ENCODE assay signal across 14 cellular contexts in the genomic region with DNA sequence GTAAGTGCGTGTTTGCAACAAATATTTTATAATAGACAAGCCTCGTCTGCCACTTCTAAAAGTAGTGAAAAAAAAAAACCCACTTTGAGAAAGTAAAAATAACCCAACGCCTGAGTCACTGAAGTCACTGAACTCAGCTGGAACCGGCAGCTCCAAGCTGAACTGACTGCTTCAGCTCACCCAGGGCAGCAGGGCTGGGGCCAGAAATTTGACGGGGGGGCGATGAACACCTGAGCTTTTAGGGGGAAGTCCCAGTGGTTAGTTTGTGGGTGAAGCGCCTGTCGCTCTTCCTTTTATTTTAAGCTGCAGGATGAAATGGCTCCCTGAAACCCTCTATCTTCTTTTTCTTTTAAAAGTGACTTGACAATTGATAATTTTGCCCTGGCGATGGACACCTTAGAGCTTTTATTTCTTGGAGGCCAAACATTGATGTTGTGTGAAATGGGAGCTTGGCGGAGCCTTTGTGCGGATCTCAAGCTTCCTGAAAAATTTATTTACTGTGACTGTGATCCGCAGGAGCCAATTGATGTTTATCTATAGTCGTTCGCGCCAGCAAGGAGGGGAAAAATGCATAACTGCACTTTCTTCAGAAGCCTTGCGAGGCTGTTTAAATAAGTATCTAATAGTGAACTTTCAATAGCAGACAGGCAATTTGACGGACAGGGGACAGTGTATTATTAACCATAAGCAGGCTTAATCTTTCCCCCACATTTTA. TPM values are rescaled to one million over a fixed set of nuclear protein-coding genes. Genes with fewer than 3 reads are reported as not detected.
DNase-seq lines count a peak whose midpoint lies in the region; ATAC-seq and TF ChIP-seq lines count a peak whose summit lies in the region.
"Had no signal": no experiment of that assay in that cellular context is flagged by ENCODE, and none has a peak within 500 bp of the region (broad histone marks: within the 10 kb centered on the region; RNA-seq: fewer than 3 reads in every experiment).

No MANE protein-coding gene starts in this region.

- intact Hi-C loops in mammary epithelial cell (cut with micrococcal nuclease) (no loop called here), CD14-positive monocyte (cut with micrococcal nuclease) (no loop called here)

- H3K36me3 ChIP-seq in BLaER1 (no peaks in the 10 kb centered on the region), mammary epithelial cell (ENCODE audit: insufficient read depth, low read length) (no peaks in the 10 kb centered on the region)

- dilution Hi-C loops in mammary epithelial cell (cut with HindIII; ENCODE audit: low sequenced_read_pairs), result no loop called here

- H3K4me3 ChIP-seq in BLaER1, result no peak overlapping the region
- H3K4me3 ChIP-seq in mammary epithelial cell (replicated peaks in 1 of 3; ENCODE audit: insufficient read depth in 1 of 3, low read depth in 2 of 3, low read length in 3 of 3), result no peak overlapping the region
- H3K4me3 ChIP-seq: GM23248, skin epidermis had no signal

- H3K27me3 Mint-ChIP-seq in activated CD8-positive, alpha-beta T cell treated with anti-CD3 and anti-CD28 coated beads, Interleukin-2, amount 10 ng/mL, durations not matched to agents 7 days and 5 days (ENCODE audit: low read depth), result peaks cover 13% of the 10 kb centered on the region
- H3K27me3 Mint-ChIP-seq in memory B cell (peaks cover 8% of the 10 kb centered on the region), CD14-positive monocyte (ENCODE audit: low read depth in 3 of 3) (peaks cover 9 to 13% (median 10%) of the 10 kb centered on the region in 3 donors)

- H3K4me2 ChIP-seq in BLaER1 (peak overlapping the region; percentile 73), mammary epithelial cell (ENCODE audit: insufficient read depth, low read depth, low read length) (no peak overlapping the region)

- no peak overlapping the region for H3K4me3 Mint-ChIP-seq in activated CD8-positive, alpha-beta T cell treated with anti-CD3 and anti-CD28 coated beads, Interleukin-2, amount 10 ng/mL, durations not matched to agents 7 days and 5 days
- H3K4me3 Mint-ChIP-seq in memory B cell, result peak overlapping the region; percentile 39
- H3K4me3 Mint-ChIP-seq in CD14-positive monocyte, result no peak overlapping the region
- H3K4me3 Mint-ChIP-seq: neural crest cell; T-helper 2 cell treated with Interferon-gamma antibody and Interleukin-4, amounts not matched to agents 5 μg/mL and 100 μg/mL, for 36 hours had no signal

- H3K27ac ChIP-seq in BLaER1 (no peak overlapping the region), mammary epithelial cell (ENCODE audit: insufficient read depth, low read depth, low read length) (no peak overlapping the region)
- H3K27ac ChIP-seq: GM23248, skin epidermis had no signal

- POLR2A ChIA-PET in activated CD8-positive, alpha-beta T cell treated with anti-CD3 and anti-CD28 coated beads, Interleukin-2, amount 10 ng/mL, durations not matched to agents 7 days and 5 days (lab: Charles Lee), result interaction anchor here (0.6 kb wide), 1 partner anchor 137 kb away, joined by 3 read pairs; no protein-coding TSS in a partner anchor

- peak; percentile 18 for DNase-seq in GM19238 (ENCODE audit: insufficient read length, low spot score)
- DNase-seq in activated CD8-positive, alpha-beta T cell treated with anti-CD3 and anti-CD28 coated beads, Interleukin-2, amount 10 ng/mL, durations not matched to agents 7 days and 5 days, result peak; percentile 51
- DNase-seq in memory B cell (ENCODE audit: low spot score in 2 of 2), result peak in 1 of 2 donors; percentile 20
- no peak for DNase-seq in kidney glomerular epithelial cell (lab: John Stamatoyannopoulos, UW)
- no peak for DNase-seq in mammary epithelial cell
- no peak for DNase-seq in CD14-positive monocyte (ENCODE audit: low spot score)
- DNase-seq: GM23248, NCI-H2171 treated with DMSO at 0.1 percent for 48 hours, PC-3 had no signal

- H3K9me3 ChIP-seq in BLaER1 (no peaks in the 10 kb centered on the region), mammary epithelial cell (replicated peaks; ENCODE audit: insufficient read depth, low read length) (no peaks in the 10 kb centered on the region)

- H3K4me1 ChIP-seq in BLaER1 (peaks cover 45% of the 10 kb centered on the region), mammary epithelial cell (ENCODE audit: insufficient read depth, low read length) (no peaks in the 10 kb centered on the region)

- H3K9ac ChIP-seq in BLaER1, result no peak overlapping the region
- H3K9ac ChIP-seq in mammary epithelial cell (ENCODE audit: insufficient read depth, low read length), result no peak overlapping the region
- H3K9ac ChIP-seq: GM23248 had no signal

- ATAC-seq in activated CD8-positive, alpha-beta T cell treated with anti-CD3 and anti-CD28 coated beads, Interleukin-2, amount 10 ng/mL, durations not matched to agents 7 days and 5 days, result peak; percentile 69
- peak; percentile 95 for ATAC-seq in memory B cell (ENCODE audit: low read depth)
- no peak for ATAC-seq in GM18858 (IDR thresholded peaks at IDR 0.05; ENCODE audit: unreplicated experiment)
- ATAC-seq: PC-3 had no signal

- H2AFZ ChIP-seq in mammary epithelial cell (ENCODE audit: low read depth, low read length), result no peak overlapping the region
- H2AFZ ChIP-seq: GM23248 had no signal

- CTCF ChIA-PET in activated CD8-positive, alpha-beta T cell treated with anti-CD3 and anti-CD28 coated beads, Interleukin-2, amount 10 ng/mL, durations not matched to agents 7 days and 5 days (lab: Charles Lee), result interaction anchor here (1.2 kb wide), 1 partner anchor 88 kb away, joined by 3 read pairs; no protein-coding TSS in a partner anchor
- CTCF ChIA-PET in mammary epithelial cell (lab: Charles Lee; ENCODE audit: low non-redundant PET), result no interaction called here

- H4K20me1 ChIP-seq in BLaER1, result no peaks in the 10 kb centered on the region
- H4K20me1 ChIP-seq in mammary epithelial cell (ENCODE audit: insufficient read depth, low read length), result no peaks in the 10 kb centered on the region

- H3K27ac Mint-ChIP-seq in activated CD8-positive, alpha-beta T cell treated with anti-CD3 and anti-CD28 coated beads, Interleukin-2, amount 10 ng/mL, durations not matched to agents 7 days and 5 days, result no peak overlapping the region
- H3K27ac Mint-ChIP-seq in memory B cell (no peak overlapping the region), CD14-positive monocyte (no peak overlapping the region)
- H3K27ac Mint-ChIP-seq: T-helper 2 cell treated with Interferon-gamma antibody and Interleukin-4, amounts not matched to agents 5 μg/mL and 100 μg/mL, for 36 hours had no signal

- H3K9me3 Mint-ChIP-seq in activated CD8-positive, alpha-beta T cell treated with anti-CD3 and anti-CD28 coated beads, Interleukin-2, amount 10 ng/mL, durations not matched to agents 7 days and 5 days (ENCODE audit: insufficient read depth), result no peaks in the 10 kb centered on the region
- H3K9me3 Mint-ChIP-seq in memory B cell (no peaks in the 10 kb centered on the region), CD14-positive monocyte (peaks cover 0 to 2% (median 0%) of the 10 kb centered on the region in 7 donors)
- H3K9me3 Mint-ChIP-seq: neural crest cell; T-helper 2 cell treated with Interferon-gamma antibody and Interleukin-4, amounts not matched to agents 5 μg/mL and 100 μg/mL, for 36 hours had no signal

- BruUV-seq in mammary epithelial cell (replicated peaks; lab: Mats Ljungman, UMichigan), result no TSS peak

- no peaks in the 10 kb centered on the region for H3K27me3 ChIP-seq in BLaER1
- peaks cover 6% of the 10 kb centered on the region for H3K27me3 ChIP-seq in mammary epithelial cell (ENCODE audit: insufficient read depth, low read length)

- 55% methylated on average over 16 of the region's 17 CpGs for WGBS in mammary epithelial cell (ENCODE audit: low coverage, missing lambda C conversion rate)

- TF ChIP-seq CTCF in mammary epithelial cell (conservative IDR thresholded peaks at IDR 0.05 in 1 of 2, IDR thresholded peaks at IDR 0.05 in 1 of 2; ENCODE audit: extremely low read depth in 1 of 2, insufficient read depth in 1 of 2, low read depth in 1 of 2, low read length in 2 of 2) (no peak), CD14-positive monocyte (IDR thresholded peaks at IDR 0.05) (no peak)

- H3K79me2 ChIP-seq in mammary epithelial cell (ENCODE audit: insufficient read depth, low read length), result no peaks in the 10 kb centered on the region

- in situ Hi-C loops in mammary epithelial cell (cut with MboI; ENCODE audit: low sequenced_read_pairs in 2 of 2), result no loop called here

- no peaks in the 10 kb centered on the region for H3K36me3 Mint-ChIP-seq in activated CD8-positive, alpha-beta T cell treated with anti-CD3 and anti-CD28 coated beads, Interleukin-2, amount 10 ng/mL, durations not matched to agents 7 days and 5 days (ENCODE audit: low read depth)
- H3K36me3 Mint-ChIP-seq in memory B cell (no peaks in the 10 kb centered on the region), CD14-positive monocyte (no peaks in the 10 kb centered on the region)

- peaks cover 20% of the 10 kb centered on the region for H3K4me1 Mint-ChIP-seq in activated CD8-positive, alpha-beta T cell treated with anti-CD3 and anti-CD28 coated beads, Interleukin-2, amount 10 ng/mL, durations not matched to agents 7 days and 5 days (ENCODE audit: low read depth)
- H3K4me1 Mint-ChIP-seq in memory B cell (peaks cover 11% of the 10 kb centered on the region), CD14-positive monocyte (peaks cover 26% of the 10 kb centered on the region)

RNA-seq across cellular contexts. Expression of a gene that starts 59.6 kb away (rescaled TPM):
- total RNA-seq in activated CD8-positive, alpha-beta T cell treated with anti-CD3 and anti-CD28 coated beads, Interleukin-2, amount 10 ng/mL, durations not matched to agents 7 days and 5 days, result 1 to 10 TPM; 1.1 to 1.3 TPM
- not detected for total RNA-seq in mammary epithelial cell
- polyA plus RNA-seq in mammary epithelial cell (not detected), CD14-positive monocyte (not detected)
- not detected for polyA minus RNA-seq in mammary epithelial cell
- total RNA-seq: GM23248, PC-3 had no signal
- polyA plus RNA-seq: GM23248 had no signal

Comparison
In these comparisons a context has a peak if more than half of its experiments do, and no peak if none do; other contexts are left out.
1. DNase-seq: peak in GM19238 (single experiment) and activated CD8-positive, alpha-beta T cell treated with anti-CD3 and anti-CD28 coated beads, Interleukin-2, amount 10 ng/mL, durations not matched to agents 7 days and 5 days (single experiment); none in kidney glomerular epithelial cell (single experiment), mammary epithelial cell (single experiment) and CD14-positive monocyte (single experiment).